In genomic region chr17:4583796-4584124, GRCh38 we compare ENCODE assay signal across 8 cellular contexts. TPM values are rescaled to one million over a fixed set of nuclear protein-coding genes. Genes with fewer than 3 reads are reported as not detected.
DNase-seq lines count a peak whose midpoint lies in the region; ATAC-seq and TF ChIP-seq lines count a peak whose summit lies in the region.

No MANE protein-coding gene starts in this region.

- ATAC-seq in activated CD8-positive, alpha-beta T cell treated with anti-CD3 and anti-CD28 coated beads for 36 hours: peak; percentile 66
- ATAC-seq in left ventricle myocardium superior (peak; percentile 72), sciatic nerve (peak; percentile 33), HG03097 (IDR thresholded peaks at IDR 0.05; ENCODE audit: low FRiP score, unreplicated experiment) (no peak)

- CTCF ChIA-PET in activated CD8-positive, alpha-beta T cell treated with anti-CD3 and anti-CD28 coated beads for 36 hours (lab: Charles Lee): interaction anchor here (1.1 to 2.8 kb wide), 4 partner anchors 11 to 25 kb away, joined by 3 to 13 read pairs (median 5); no protein-coding TSS in a partner anchor

- H3K27me3 Mint-ChIP-seq in activated CD8-positive, alpha-beta T cell treated with anti-CD3 and anti-CD28 coated beads for 36 hours: peaks cover 36% of the 10 kb centered on the region

- H3K27ac Mint-ChIP-seq in activated CD8-positive, alpha-beta T cell treated with anti-CD3 and anti-CD28 coated beads for 36 hours: no peak overlapping the region

- peak; percentile 30 for DNase-seq in stimulated activated CD4-positive, alpha-beta T cell treated with anti-CD3 and anti-CD28 coated beads, Interleukin-15, amount 100 ng/mL, for 24 hours
- no peak for DNase-seq in stimulated activated CD4-positive, alpha-beta T cell treated with anti-CD3 and anti-CD28 coated beads, Interleukin-4, amount 100 ng/mL, for 4 hours
- peak; percentile 27 for DNase-seq in activated CD8-positive, alpha-beta T cell treated with anti-CD3 and anti-CD28 coated beads for 36 hours
- peak; percentile 61 for DNase-seq in left ventricle myocardium superior
- DNase-seq in sciatic nerve (ENCODE audit: low spot score): no peak
- DNase-seq in activated CD4-positive, CD25-positive, alpha-beta regulatory T cell treated with anti-CD3 and anti-CD28 coated beads, Interleukin-2, amount 50 U/mL, for 72 hours: no peak
- DNase-seq in NCI-H226: no peak

- intact Hi-C loops in activated CD8-positive, alpha-beta T cell treated with anti-CD3 and anti-CD28 coated beads for 36 hours (cut with micrococcal nuclease): no loop called here
- intact Hi-C loops in left ventricle myocardium superior (cut with micrococcal nuclease) (no loop called here), sciatic nerve (cut with DNase I) (no loop called here)

- TF ChIP-seq CTCF in activated CD8-positive, alpha-beta T cell treated with anti-CD3 and anti-CD28 coated beads for 36 hours (IDR thresholded peaks at IDR 0.05): peak; percentile 12

- peak overlapping the region; percentile 56 for H3K4me3 Mint-ChIP-seq in activated CD8-positive, alpha-beta T cell treated with anti-CD3 and anti-CD28 coated beads for 36 hours

- peaks cover 6% of the 10 kb centered on the region for H3K4me1 Mint-ChIP-seq in activated CD8-positive, alpha-beta T cell treated with anti-CD3 and anti-CD28 coated beads for 36 hours (ENCODE audit: low read depth)

- no peaks in the 10 kb centered on the region for H3K9me3 Mint-ChIP-seq in activated CD8-positive, alpha-beta T cell treated with anti-CD3 and anti-CD28 coated beads for 36 hours

- POLR2A ChIA-PET in activated CD8-positive, alpha-beta T cell treated with anti-CD3 and anti-CD28 coated beads for 36 hours (lab: Charles Lee): no interaction called here

- no peaks in the 10 kb centered on the region for H3K36me3 Mint-ChIP-seq in activated CD8-positive, alpha-beta T cell treated with anti-CD3 and anti-CD28 coated beads for 36 hours (ENCODE audit: low read depth)

RNA-seq across cellular contexts. Expression of gene SMTNL2, which starts 0.6 kb away (rescaled TPM):
- not detected for total RNA-seq in activated CD8-positive, alpha-beta T cell treated with anti-CD3 and anti-CD28 coated beads for 36 hours
- 47.4 TPM for total RNA-seq in left ventricle myocardium superior
- 1.6 TPM for total RNA-seq in sciatic nerve

RNA-seq across cellular contexts. Expression of gene GGT6, which starts 23.4 kb away (rescaled TPM):
- not detected for total RNA-seq in activated CD8-positive, alpha-beta T cell treated with anti-CD3 and anti-CD28 coated beads for 36 hours
- 0.22 TPM for total RNA-seq in left ventricle myocardium superior
- total RNA-seq in sciatic nerve: not detected

RNA-seq across cellular contexts. Expression of gene MYBBP1A, which starts 28.6 kb away (rescaled TPM):
- total RNA-seq in activated CD8-positive, alpha-beta T cell treated with anti-CD3 and anti-CD28 coated beads for 36 hours: 100 to 1,000 TPM; 104 to 107 TPM
- total RNA-seq in left ventricle myocardium superior (18.5 TPM), sciatic nerve (45.1 TPM)

RNA-seq across cellular contexts. Expression of gene ALOX15, which starts 57.7 kb away (rescaled TPM):
- not detected for total RNA-seq in activated CD8-positive, alpha-beta T cell treated with anti-CD3 and anti-CD28 coated beads for 36 hours
- total RNA-seq in left ventricle myocardium superior: 4.5 TPM
- 0.45 TPM for total RNA-seq in sciatic nerve

Comparison
In these comparisons a context has a peak if more than half of its experiments do, and no peak if none do; other contexts are left out.
1. DNase-seq: peak in stimulated activated CD4-positive, alpha-beta T cell treated with anti-CD3 and anti-CD28 coated beads, Interleukin-15, amount 100 ng/mL, for 24 hours (single experiment), activated CD8-positive, alpha-beta T cell treated with anti-CD3 and anti-CD28 coated beads for 36 hours (single experiment) and left ventricle myocardium superior (single experiment); none in stimulated activated CD4-positive, alpha-beta T cell treated with anti-CD3 and anti-CD28 coated beads, Interleukin-4, amount 100 ng/mL, for 4 hours (0 of 2), sciatic nerve (single experiment), activated CD4-positive, CD25-positive, alpha-beta regulatory T cell treated with anti-CD3 and anti-CD28 coated beads, Interleukin-2, amount 50 U/mL, for 72 hours (single experiment) and NCI-H226 (single experiment).
2. RNA of gene SMTNL2, which starts 0.6 kb away (total RNA-seq): 47.4 TPM in left ventricle myocardium superior (single experiment); 1.6 TPM in sciatic nerve (single experiment) and not detected in activated CD8-positive, alpha-beta T cell treated with anti-CD3 and anti-CD28 coated beads for 36 hours; every median in the first group is over 10 times any median in the second.